In the genomic region with DNA sequence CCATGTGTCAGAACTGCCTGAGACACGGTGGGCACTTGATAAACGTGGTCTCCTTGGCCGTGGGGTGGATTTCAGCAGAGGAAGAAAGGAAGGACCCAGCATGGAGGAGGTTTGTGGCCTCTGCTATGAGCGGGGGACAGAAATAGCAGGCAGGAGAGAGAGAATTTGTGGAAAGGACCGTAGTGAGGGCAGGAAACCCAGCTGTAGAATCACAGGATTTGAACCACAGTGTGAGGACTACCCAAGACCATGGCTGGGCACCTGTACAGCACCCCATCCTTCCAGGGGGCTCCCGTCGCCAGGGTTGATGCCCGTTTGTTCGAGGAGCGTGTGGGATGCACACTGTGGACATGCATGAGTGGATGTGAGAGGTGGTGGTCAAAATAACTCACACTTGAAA, we compare ENCODE assay signal across 24 cellular contexts.
"Had no signal": no experiment of that assay in that cellular context is flagged by ENCODE, and none has a peak within 500 bp of the region (broad histone marks: within the 10 kb centered on the region; RNA-seq: fewer than 3 reads in every experiment).

No MANE protein-coding gene starts in this region.

- H3K27me3 ChIP-seq: esophagus squamous epithelium, neutrophil, right atrium auricular region, sigmoid colon, stomach, thyroid gland had no signal

- H3K9me3 ChIP-seq: esophagus squamous epithelium, lower lobe of right lung, neutrophil, prostate gland, right atrium auricular region, sigmoid colon, stomach, thyroid gland had no signal

- DNase-seq: cortex of kidney; effector memory CD8-positive, alpha-beta T cell; erythroblast; esophagus squamous epithelium; foreskin melanocyte; hypothalamus; immature natural killer cell; left ventricle myocardium superior; lower lobe of right lung; natural killer cell; sigmoid colon; stimulated activated CD4-positive, alpha-beta T cell treated with anti-CD3 and anti-CD28 coated beads, Interleukin-2, amount 100 ng/mL, for 24 hours; stimulated activated CD4-positive, alpha-beta T cell treated with anti-CD3 and anti-CD28 coated beads, Interleukin-4, amount 100 ng/mL, for 24 hours; stimulated activated naive CD4-positive, alpha-beta T cell treated with Interleukin-2 at 50 U/mL for 16 hours; stomach; thyroid gland; trophoblast cell had no signal

- H3K4me1 ChIP-seq: esophagus squamous epithelium, lower lobe of right lung, prostate gland, right atrium auricular region, sigmoid colon, stomach, thyroid gland had no signal

- H3K27ac ChIP-seq: esophagus squamous epithelium, lower lobe of right lung, neutrophil, prostate gland, right atrium auricular region, sigmoid colon, stomach, thyroid gland had no signal

- H3K4me3 ChIP-seq: esophagus squamous epithelium, lower lobe of right lung, prostate gland, right atrium auricular region, sigmoid colon, stomach, thyroid gland had no signal

- ATAC-seq: effector memory CD8-positive, alpha-beta T cell; left ventricle myocardium superior; lower lobe of right lung; natural killer cell; stimulated activated effector memory CD8-positive, alpha-beta T cell treated with anti-CD3 and anti-CD28 coated beads, Interleukin-12 subunit alpha, Interleukin-12 subunit beta, amount 100 ng/mL, for 72 hours had no signal

- FAIRE-seq: endometrium, keratinocyte, urothelium cell line had no signal

- H3K36me3 ChIP-seq: esophagus squamous epithelium, lower lobe of right lung, neutrophil, prostate gland, right atrium auricular region, sigmoid colon, stomach, thyroid gland had no signal
